8 cellular contexts compared by ENCODE assay signal in genomic region chr1:20633190-20634064, GRCh38. TPM values are rescaled to one million over a fixed set of nuclear protein-coding genes. Genes with fewer than 3 reads are reported as not detected.
DNase-seq lines count a peak whose midpoint lies in the region; ATAC-seq, FAIRE-seq and TF ChIP-seq lines count a peak whose summit lies in the region.

Gene PINK1 (plus strand): TSS chr1:20633458. CDS start chr1:20633549, 91 bp downstream.

- H3K27me3 Mint-ChIP-seq in endothelial cell (ENCODE audit: unreplicated experiment) = no peaks in the 10 kb centered on the region

- H3K36me3 ChIP-seq in mesodermal cell (ENCODE audit: control insufficient read depth, insufficient read depth, low read length) = peaks cover 12% of the 10 kb centered on the region

- H3K36me3 Mint-ChIP-seq in endothelial cell (ENCODE audit: low read depth, unreplicated experiment) = peaks cover 5% of the 10 kb centered on the region

- H3K4me1 Mint-ChIP-seq in endothelial cell (ENCODE audit: unreplicated experiment) = peaks cover 2% of the 10 kb centered on the region

- TF ChIP-seq CTCF in A549 (IDR thresholded peaks at IDR 0.05) = peak; percentile 89
- peak; percentile 99 for TF ChIP-seq CTCF in endothelial cell (IDR thresholded peaks at IDR 0.05; ENCODE audit: unreplicated experiment)

- H3K9me3 ChIP-seq in A549 (no peaks in the 10 kb centered on the region), mesodermal cell (ENCODE audit: control insufficient read depth, low read length) (peaks cover 6% of the 10 kb centered on the region)

- CTCF ChIA-PET in A549 (lab: Yijun Ruan, JAX) = interaction anchor here (0.6 to 5.9 kb wide), 40 partner anchors 8 to 420 kb away, joined by 3 to 90 read pairs (median 4); partner anchors contain the start of genes CDA and FAM43B

- peak within 1 kb of the TSS; percentile 52 for H3K27ac Mint-ChIP-seq in endothelial cell (ENCODE audit: unreplicated experiment)

- FAIRE-seq in A549 (lab: Jason Lieb, UNC) = no peak

- peak within 1 kb of the TSS; percentile 98 for H3K4me2 ChIP-seq in A549

- H3K27ac ChIP-seq in A549 (peak within 1 kb of the TSS; percentile 92), mesodermal cell (ENCODE audit: low read depth, low read length, severe bottlenecking) (peak within 1 kb of the TSS; percentile 80)

- TF ChIP-seq POLR2A in A549 (IDR thresholded peaks at IDR 0.05; ENCODE audit: low read length) = peak; percentile 26; the same call in 1 of the 2 replicates

- POLR2A ChIA-PET in A549 (lab: Yijun Ruan, JAX) = interaction anchor here (0.6 to 1.9 kb wide), 8 partner anchors 13 to 576 kb away, joined by 3 to 8 read pairs (median 3); partner anchors contain the start of genes DDOST and FAM43B

- H3K4me1 ChIP-seq in A549 = peaks cover 18% of the 10 kb centered on the region
- peaks cover 6% of the 10 kb centered on the region for H3K4me1 ChIP-seq in mesodermal cell (ENCODE audit: control insufficient read depth, insufficient read depth, low read length, poor library complexity, severe bottlenecking)

- TF ChIP-seq RAD21 in A549 (conservative IDR thresholded peaks at IDR 0.05 in 1 of 2, IDR thresholded peaks at IDR 0.05 in 1 of 2) = peak; percentile 65 to 69

- peak; percentile 50 to 76 for DNase-seq in A549 (ENCODE audit: low read depth in 1 of 2, low spot score in 1 of 2)
- peak; percentile 69 for DNase-seq in HS-27A (ENCODE audit: low read depth)
- DNase-seq in NOMO-1 treated with DMSO at 0.1 percent for 48 hours (lab: John Stamatoyannopoulos, UW; ENCODE audit: unreplicated experiment) = peak; percentile 68
- DNase-seq in activated CD8-positive, alpha-beta memory T cell treated with anti-CD3 and anti-CD28 coated beads, Interleukin-2, amount 50 U/mL, for 48 hours = peak; percentile 99
- DNase-seq in endothelial cell (ENCODE audit: low spot score) = peak; percentile 96
- DNase-seq in stimulated activated CD8-positive, alpha-beta memory T cell treated with anti-CD3 and anti-CD28 coated beads, Interleukin-15, amount 100 ng/mL, for 24 hours (ENCODE audit: low read depth) = peak; percentile 90

- WGBS in A549 (ENCODE audit: missing lambda C conversion rate) = 5% methylated on average over 14 of the region's 93 CpGs
- WGBS in mesodermal cell (ENCODE audit: insufficient coverage in 2 of 2), 2 experiments = 3% methylated on average over 67 to 73 of the region's 93 CpGs

- ATAC-seq in A549 = peak; percentile 91 to 92
- peak; percentile 68 for ATAC-seq in GM18867 (IDR thresholded peaks at IDR 0.05; ENCODE audit: unreplicated experiment)

- H3K4me3 Mint-ChIP-seq in endothelial cell (ENCODE audit: unreplicated experiment) = peak within 1 kb of the TSS; percentile 91

- H3K4me3 ChIP-seq in A549 (peak within 1 kb of the TSS; percentile 100), mesodermal cell (ENCODE audit: extremely low read depth, insufficient read depth, low read length, poor library complexity, severe bottlenecking) (peak within 1 kb of the TSS; percentile 80)

- no peaks in the 10 kb centered on the region for H3K9me3 Mint-ChIP-seq in endothelial cell (ENCODE audit: unreplicated experiment)

- TF ChIP-seq EP300 in A549 (IDR thresholded peaks at IDR 0.05) = no peak

TF ChIP-seq in A549, 52 proteins besides CTCF, POLR2A, EP300 and RAD21:
- TF ChIP-seq HDAC2 (IDR thresholded peaks at IDR 0.05) = no peak
- TF ChIP-seq JUN (IDR thresholded peaks at IDR 0.05) = peak in 1 of 2 experiments; percentile 40; a peak in 2 of 5 replicates
- TF ChIP-seq MYC (IDR thresholded peaks at IDR 0.05; ENCODE audit: borderline replicate concordance, low read length) = peak; percentile 68; the same call in 1 of the 2 replicates
- TF ChIP-seq CHD2 (IDR thresholded peaks at IDR 0.05; ENCODE audit: low read length, partially characterized antibody) = no peak
- peak; percentile 85 for TF ChIP-seq SMC3 (IDR thresholded peaks at IDR 0.05)
- peak; percentile 74; the same call in 1 of the 2 replicates for TF ChIP-seq ESRRA (IDR thresholded peaks at IDR 0.05; ENCODE audit: borderline replicate concordance, low read length)
- TF ChIP-seq, protein P1, sequence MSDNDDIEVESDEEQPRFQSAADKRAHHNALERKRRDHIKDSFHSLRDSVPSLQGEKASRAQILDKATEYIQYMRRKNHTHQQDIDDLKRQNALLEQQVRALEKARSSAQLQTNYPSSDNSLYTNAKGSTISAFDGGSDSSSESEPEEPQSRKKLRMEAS (IDR thresholded peaks at IDR 0.05) = peak; percentile 90
- no peak for TF ChIP-seq NPAS2 (CRISPR knock-in tag; IDR thresholded peaks at IDR 0.05; ENCODE audit: borderline replicate concordance)
- TF ChIP-seq, protein P2, sequence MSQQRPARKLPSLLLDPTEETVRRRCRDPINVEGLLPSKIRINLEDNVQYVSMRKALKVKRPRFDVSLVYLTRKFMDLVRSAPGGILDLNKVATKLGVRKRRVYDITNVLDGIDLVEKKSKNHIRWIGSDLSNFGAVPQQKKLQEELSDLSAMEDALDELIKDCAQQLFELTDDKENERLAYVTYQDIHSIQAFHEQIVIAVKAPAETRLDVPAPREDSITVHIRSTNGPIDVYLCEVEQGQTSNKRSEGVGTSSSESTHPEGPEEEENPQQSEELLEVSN (IDR thresholded peaks at IDR 0.05; ENCODE audit: borderline replicate concordance, low read depth) = peak; percentile 63
- peak; percentile 41 for TF ChIP-seq PHF8 (IDR thresholded peaks at IDR 0.05; ENCODE audit: borderline replicate concordance, low read depth)
- TF ChIP-seq JUNB (IDR thresholded peaks at IDR 0.05) = no peak
- no peak for TF ChIP-seq FOSB (CRISPR knock-in tag; IDR thresholded peaks at IDR 0.05)
TF ChIP-seq in A549: peak in this region for 7.

RNA-seq across cellular contexts. Expression of gene PINK1, which starts in this region (rescaled TPM):
- polyA plus RNA-seq in A549 (2011; rRNA removed) (18.9 and 19.9 TPM in 2 replicates), A549 (2017; fragmentation: RNase III; extraction: RNeasy Plus Mini Kit Qiagen cat#74134 plus additional on column Dnase treatment) (41.5 to 53.3 TPM (median 51.4 TPM) in 3 replicates)
- 24.1 and 29.5 TPM in 2 replicates for polyA plus RNA-seq in A549 (2012; cell fraction: cytosol; rRNA removed)
- polyA plus RNA-seq in A549 (2012; cell fraction: nucleus; rRNA removed) = 21.1 and 21.3 TPM in 2 replicates
- 8.2 and 9.6 TPM in 2 replicates for polyA minus RNA-seq in A549 (2011; rRNA and poly(A)+ RNA removed)
- total RNA-seq in endothelial cell (ENCODE audit: unreplicated experiment) = 40.0 TPM
- polyA plus RNA-seq in mesodermal cell (2013, experiment 1 of 2) = 27.2 TPM
- polyA plus RNA-seq in mesodermal cell (2013, experiment 2 of 2) = 27.7 TPM

Comparison
In these comparisons a context has a peak if more than half of its experiments do, and no peak if none do; other contexts are left out.
1. Peak in every context shown above with its lines: DNase-seq, ATAC-seq, H3K4me3 ChIP-seq and H3K27ac ChIP-seq.